8 cellular contexts compared by ENCODE assay signal in genomic region chr7:114922151-114922651, GRCh38.
DNase-seq lines count a peak whose midpoint lies in the region; ATAC-seq and TF ChIP-seq lines count a peak whose summit lies in the region.

No MANE protein-coding gene starts in this region.

- peak; percentile 35 for ATAC-seq in HG03342 (IDR thresholded peaks at IDR 0.05; ENCODE audit: unreplicated experiment)

- peak overlapping the region; percentile 71 for H3K4me3 ChIP-seq in AG10803 (ENCODE audit: low read length)

- DNase-seq in AG10803 (ENCODE audit: low read depth) (peak; percentile 61), astrocyte of the hippocampus (ENCODE audit: low read depth, low spot score) (peak; percentile 81), iPS-NIHi11 (ENCODE audit: low spot score) (peak; percentile 73), NCI-H1048 (lab: John Stamatoyannopoulos, UW) (no peak)
- DNase-seq in stimulated activated CD4-positive, alpha-beta T cell treated with anti-CD3 and anti-CD28 coated beads, Interleukin-15, amount 100 ng/mL, for 1 hour (ENCODE audit: low read depth in 1 of 2, low spot score in 1 of 2): peak; percentile 26 to 61

- TF ChIP-seq CTCF in AG10803 (conservative IDR thresholded peaks at IDR 0.05; ENCODE audit: low read length): no peak

- peak overlapping the region; percentile 90 for H3K4me3 Mint-ChIP-seq in T-helper 1 cell treated with Interleukin-12 subunit alpha and Interleukin-12 subunit beta and Interleukin-4 antibody, amounts not matched to agents 30 μg/mL and 1 μg/mL, for 36 hours

- no peaks in the 10 kb centered on the region for H3K27me3 Mint-ChIP-seq in T-helper 1 cell treated with Interleukin-12 subunit alpha and Interleukin-12 subunit beta and Interleukin-4 antibody, amounts not matched to agents 30 μg/mL and 1 μg/mL, for 36 hours (ENCODE audit: low read depth)

- H3K27ac Mint-ChIP-seq in T-helper 1 cell treated with Interleukin-12 subunit alpha and Interleukin-12 subunit beta and Interleukin-4 antibody, amounts not matched to agents 30 μg/mL and 1 μg/mL, for 36 hours: peak overlapping the region; percentile 86

- H3K36me3 Mint-ChIP-seq in T-helper 1 cell treated with Interleukin-12 subunit alpha and Interleukin-12 subunit beta and Interleukin-4 antibody, amounts not matched to agents 30 μg/mL and 1 μg/mL, for 36 hours (ENCODE audit: low read depth): peaks cover 10% of the 10 kb centered on the region

- H3K9me3 Mint-ChIP-seq in T-helper 1 cell treated with Interleukin-12 subunit alpha and Interleukin-12 subunit beta and Interleukin-4 antibody, amounts not matched to agents 30 μg/mL and 1 μg/mL, for 36 hours: no peaks in the 10 kb centered on the region

- H3K4me1 Mint-ChIP-seq in T-helper 1 cell treated with Interleukin-12 subunit alpha and Interleukin-12 subunit beta and Interleukin-4 antibody, amounts not matched to agents 30 μg/mL and 1 μg/mL, for 36 hours (ENCODE audit: low read depth): peaks cover 44% of the 10 kb centered on the region

- peak; percentile 83 for TF ChIP-seq POLR2A in GM19099 (IDR thresholded peaks at IDR 0.05; ENCODE audit: extremely low read depth, insufficient read length, low read depth)
